8 cellular contexts compared by ENCODE assay signal in genomic region chr18:31648966-31649429, GRCh38. TPM values are rescaled to one million over a fixed set of nuclear protein-coding genes. Genes with fewer than 3 reads are reported as not detected.
DNase-seq lines count a peak whose midpoint lies in the region; ATAC-seq, FAIRE-seq and TF ChIP-seq lines count a peak whose summit lies in the region.

No MANE protein-coding gene starts in this region.

- POLR2A ChIA-PET in A673 (lab: Charles Lee; ENCODE audit: low non-redundant PET) = interaction anchor here (0.6 kb wide), 1 partner anchor 9 kb away, joined by 3 read pairs; no protein-coding TSS in a partner anchor

- no peaks in the 10 kb centered on the region for H3K36me3 ChIP-seq in A673 (ENCODE audit: insufficient read depth, low read length, poor library complexity, severe bottlenecking)

- no peak for DNase-seq in GM12892 (ENCODE audit: insufficient read length)
- peak; percentile 50 for DNase-seq in HTR-8/SVneo (ENCODE audit: insufficient read length, low spot score)
- DNase-seq in fibroblast of villous mesenchyme (ENCODE audit: low read depth) = peak; percentile 90
- no peak for DNase-seq in NCI-H146 (lab: John Stamatoyannopoulos, UW)
- DNase-seq in AML-193 (lab: John Stamatoyannopoulos, UW) = no peak
- DNase-seq in NCI-H526 (lab: John Stamatoyannopoulos, UW) = no peak
- no peak for DNase-seq in A673 (ENCODE audit: low spot score)

- TF ChIP-seq CTCF in fibroblast of villous mesenchyme (IDR thresholded peaks at IDR 0.05; ENCODE audit: insufficient read depth, low read depth, low read length) (no peak), A673 (conservative IDR thresholded peaks at IDR 0.05; ENCODE audit: low read depth, low read length) (no peak)

- H3K27ac ChIP-seq in A673 (ENCODE audit: low read depth, low read length, poor library complexity, severe bottlenecking) = no peak overlapping the region

- no peak for TF ChIP-seq POLR2A in GM12892 (IDR thresholded peaks at IDR 0.05; ENCODE audit: low read depth, low read length)

- no peaks in the 10 kb centered on the region for H3K9me3 ChIP-seq in A673 (ENCODE audit: low read depth, low read length, poor library complexity, severe bottlenecking)

- ATAC-seq in GM21786 (IDR thresholded peaks at IDR 0.05; ENCODE audit: unreplicated experiment) = peak; percentile 70

- H3K4me1 ChIP-seq in A673 (ENCODE audit: insufficient read depth, low read length, poor library complexity, severe bottlenecking) = no peaks in the 10 kb centered on the region

- intact Hi-C loops in A673 (cut with micrococcal nuclease; ENCODE audit: unreplicated experiment) = no loop called here

- H3K27me3 ChIP-seq in A673 (replicated peaks; ENCODE audit: insufficient read depth, low read depth, low read length, poor library complexity) = no peaks in the 10 kb centered on the region

- no TSS peak for BruUV-seq in A673 (replicated peaks; lab: Mats Ljungman, UMichigan)

- peak; percentile 97 for FAIRE-seq in GM12892 (lab: Jason Lieb, UNC)
- no peak for FAIRE-seq in HTR-8/SVneo (lab: Jason Lieb, UNC)

- H3K4me3 ChIP-seq in fibroblast of villous mesenchyme (ENCODE audit: low read depth, low read length) (no peak overlapping the region), A673 (ENCODE audit: low read depth, low read length, poor library complexity, severe bottlenecking) (no peak overlapping the region)

- CTCF ChIA-PET in A673 (lab: Charles Lee) = no interaction called here

RNA-seq across cellular contexts. Expression of gene B4GALT6, which starts 35.4 kb away (rescaled TPM):
- polyA plus RNA-seq in GM12892 (2012; ENCODE audit: missing spikeins) = 26.6 TPM
- total RNA-seq in fibroblast of villous mesenchyme (2.9 and 8.6 TPM in 2 replicates), A673 (2021) (5.7 and 6.0 TPM in 2 replicates)

RNA-seq across cellular contexts. Expression of gene TTR, which starts 57.3 kb away (rescaled TPM):
- polyA plus RNA-seq in GM12892 (2012; ENCODE audit: missing spikeins) = not detected
- total RNA-seq in fibroblast of villous mesenchyme (not detected in 2 replicates), A673 (2021) (not detected in 2 replicates)

Comparison
In these comparisons a context has a peak if more than half of its experiments do, and no peak if none do; other contexts are left out.
1. DNase-seq: peak in HTR-8/SVneo (single experiment) and fibroblast of villous mesenchyme (single experiment); none in GM12892 (single experiment), NCI-H146 (single experiment), AML-193 (0 of 2), NCI-H526 (0 of 2) and A673 (single experiment).